Comparison of ENCODE assay signal across 1 cellular context in the genomic region with DNA sequence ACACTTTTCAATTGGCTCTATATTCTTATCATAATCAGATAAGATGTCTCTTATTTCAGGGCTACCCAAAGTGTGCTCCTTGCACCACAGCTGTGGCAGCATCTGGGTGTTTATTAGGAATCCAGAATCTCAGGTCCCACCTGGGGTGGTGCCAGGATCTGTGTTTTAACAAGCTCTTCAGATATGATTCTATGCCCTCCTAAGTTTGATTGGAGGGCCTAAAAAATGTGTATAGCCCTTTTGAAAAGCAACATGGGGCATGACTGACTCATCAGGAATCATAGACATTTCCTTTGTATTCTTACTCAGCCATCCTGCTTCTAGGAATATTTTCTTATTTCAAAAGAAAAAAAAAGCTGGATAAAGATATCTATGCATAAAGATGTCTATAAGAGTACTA.
TF ChIP-seq lines count a peak whose summit lies in the region.

No MANE protein-coding gene starts in this region.

TF ChIP-seq in IMR-90, 13 proteins besides CTCF, POLR2A, EP300 and RAD21:
- TF ChIP-seq FOS (IDR thresholded peaks at IDR 0.05; ENCODE audit: low read depth, low read length) (peak; percentile 25; the same call in 1 of the 2 replicates), BHLHE40 (IDR thresholded peaks at IDR 0.05; ENCODE audit: low read depth, low read length) (no peak)
